Comparison of ENCODE assay signal across 8 cellular contexts in genomic region chr1:167722152-167722869, GRCh38. TPM values are rescaled to one million over a fixed set of nuclear protein-coding genes. Genes with fewer than 3 reads are reported as not detected.
DNase-seq lines count a peak whose midpoint lies in the region; ATAC-seq and TF ChIP-seq lines count a peak whose summit lies in the region.

No MANE protein-coding gene starts in this region.

- peak; percentile 41 for ATAC-seq in GM19023 (IDR thresholded peaks at IDR 0.05; ENCODE audit: unreplicated experiment)
- ATAC-seq in HG03175 (IDR thresholded peaks at IDR 0.05; ENCODE audit: unreplicated experiment) = peak; percentile 40
- ATAC-seq in gastrocnemius medialis = peak; percentile 60 to 63

- H3K27ac ChIP-seq in BLaER1 (peak overlapping the region; percentile 86), OCI-LY3 (ENCODE audit: low read length) (peak overlapping the region; percentile 17), angular gyrus (ENCODE audit: low read depth, low read length) (peak overlapping the region; percentile 33), gastrocnemius medialis (peak overlapping the region; percentile 79 to 92 (median 87))

- H2AFZ ChIP-seq in OCI-LY3 (ENCODE audit: low read depth, low read length) = peak overlapping the region; percentile 19; the same call in 1 of the 2 replicates

- DNase-seq in gastrocnemius medialis (peak in 1 of 2 donors; percentile 34), NCI-H524 treated with DMSO at 0.1 percent for 48 hours (lab: John Stamatoyannopoulos, UW) (no peak)

- H3K79me2 ChIP-seq in OCI-LY3 (ENCODE audit: low read length) = peaks cover 52% of the 10 kb centered on the region

- H3K9me3 ChIP-seq in BLaER1 (no peaks in the 10 kb centered on the region), OCI-LY3 (ENCODE audit: insufficient read depth, low read length) (no peaks in the 10 kb centered on the region), iPS-15b (ENCODE audit: control insufficient read depth, insufficient read depth, low read length) (no peaks in the 10 kb centered on the region), gastrocnemius medialis (no peaks in the 10 kb centered on the region)

- H3K4me1 ChIP-seq in BLaER1 = peaks cover 57% of the 10 kb centered on the region
- peaks cover 69% of the 10 kb centered on the region for H3K4me1 ChIP-seq in OCI-LY3 (ENCODE audit: low read length)
- no peaks in the 10 kb centered on the region for H3K4me1 ChIP-seq in iPS-15b (ENCODE audit: control insufficient read depth, insufficient read depth, low read length)
- H3K4me1 ChIP-seq in gastrocnemius medialis = peaks cover 23 to 34% of the 10 kb centered on the region in 2 donors

- TF ChIP-seq CTCF in OCI-LY3 (IDR thresholded peaks at IDR 0.05; ENCODE audit: low read depth, low read length) (no peak), gastrocnemius medialis (IDR thresholded peaks at IDR 0.05 in 4 of 5, conservative IDR thresholded peaks at IDR 0.05 in 1 of 5) (no peak)

- in situ Hi-C loops in gastrocnemius medialis (cut with MboI; ENCODE audit: low sequenced_read_pairs in 4 of 4) = loop anchor here in 3 of 4 donors (5.0 to 25.0 kb wide), 4 partner anchors 80 to 485 kb away; partner anchors contain the start of genes DCAF6 (in 1 of the 3) and MPC2 (in 1 of the 3)

- H3K4me3 ChIP-seq in BLaER1 = peak overlapping the region; percentile 98
- H3K4me3 ChIP-seq in OCI-LY3 (ENCODE audit: low read length) = peak overlapping the region; percentile 78
- H3K4me3 ChIP-seq in iPS-15b (ENCODE audit: low read depth, low read length) = peak overlapping the region; percentile 85
- H3K4me3 ChIP-seq in gastrocnemius medialis = peak overlapping the region; percentile 73 to 93 (median 90)

- H3K36me3 ChIP-seq in BLaER1 (peaks cover 6% of the 10 kb centered on the region; the same call in 1 of the 2 replicates), OCI-LY3 (replicated peaks; ENCODE audit: low read depth, low read length) (peaks cover 10% of the 10 kb centered on the region), iPS-15b (ENCODE audit: control insufficient read depth, insufficient read depth, low read length) (no peaks in the 10 kb centered on the region), gastrocnemius medialis (no peaks in the 10 kb centered on the region)

- intact Hi-C loops in gastrocnemius medialis (cut with DNase I; ENCODE audit: low total_unique reads) = loop anchor here (5.0 kb wide), 2 partner anchors 360 to 1765 kb away; partner anchors contain the start of gene SLC19A2

- H3K4me2 ChIP-seq in BLaER1 (peak overlapping the region; percentile 88), OCI-LY3 (ENCODE audit: low read length) (peak overlapping the region; percentile 82)

- H3K9ac ChIP-seq in BLaER1 = peak overlapping the region; percentile 89
- H3K9ac ChIP-seq in OCI-LY3 (ENCODE audit: low read length) = peak overlapping the region; percentile 77
- H3K9ac ChIP-seq in iPS-15b (ENCODE audit: low read depth, low read length) = peak overlapping the region; percentile 66

- no peaks in the 10 kb centered on the region for H3K27me3 ChIP-seq in BLaER1
- no peaks in the 10 kb centered on the region for H3K27me3 ChIP-seq in OCI-LY3 (ENCODE audit: low read depth, low read length)
- peaks cover 2% of the 10 kb centered on the region for H3K27me3 ChIP-seq in iPS-15b (ENCODE audit: control insufficient read depth, insufficient read depth, low read length)
- H3K27me3 ChIP-seq in gastrocnemius medialis = no peaks in the 10 kb centered on the region

- H4K20me1 ChIP-seq in BLaER1 = peaks cover 46% of the 10 kb centered on the region
- peaks cover 28% of the 10 kb centered on the region for H4K20me1 ChIP-seq in OCI-LY3 (ENCODE audit: insufficient read depth, low read length)

- TF ChIP-seq POLR2A in gastrocnemius medialis (IDR thresholded peaks at IDR 0.05) = peak in 1 of 2 donors; percentile 20

RNA-seq across cellular contexts. Expression of gene MPZL1, which starts 0.5 kb away (rescaled TPM):
- total RNA-seq in gastrocnemius medialis = 10 to 100 TPM in 3 of 4 donors, 1 to 10 TPM in 1; 9.2 to 15.7 (median 11.7) TPM

Comparison
In these comparisons a context has a peak if more than half of its experiments do, and no peak if none do; other contexts are left out.
1. H3K27ac ChIP-seq: peak in every context shown above with its lines; median percentile 87 in gastrocnemius medialis; 86 in BLaER1; 33 in angular gyrus; 17 in OCI-LY3.